ENCODE assay signal across 8 cellular contexts in genomic region chr21:42117229-42118048, GRCh38. TPM values are rescaled to one million over a fixed set of nuclear protein-coding genes. Genes with fewer than 3 reads are reported as not detected.
DNase-seq lines count a peak whose midpoint lies in the region; ATAC-seq and TF ChIP-seq lines count a peak whose summit lies in the region.

No MANE protein-coding gene starts in this region.

- WGBS in ovary, 3 donors: 28 to 31% (median 30%) methylated on average over 18 of the region's 18 CpGs

- H3K4me3 Mint-ChIP-seq in activated T-helper 2 cell treated with anti-CD3 and anti-CD28 coated beads, Interferon-gamma antibody, Interleukin-2, Interleukin-4, amounts not matched to agents 10 μg/mL and 5 μg/mL and 100 μg/mL, durations not matched to agents 14 hours and 24 hours and 36 hours (ENCODE audit: low read depth): no peak overlapping the region

- H3K27me3 ChIP-seq in RWPE2 (ENCODE audit: insufficient read depth, poor library complexity, severe bottlenecking) (peaks cover 21% of the 10 kb centered on the region), foreskin keratinocyte (peaks cover 41% of the 10 kb centered on the region), ovary (no peaks in the 10 kb centered on the region), tibial artery (peaks cover 0 to 49% of the 10 kb centered on the region in 2 donors)

- no peaks in the 10 kb centered on the region for H3K4me1 ChIP-seq in RWPE2 (ENCODE audit: insufficient read depth, poor library complexity, severe bottlenecking)
- H3K4me1 ChIP-seq in foreskin keratinocyte: no peaks in the 10 kb centered on the region
- no peaks in the 10 kb centered on the region for H3K4me1 ChIP-seq in ovary (ENCODE audit: insufficient read depth)
- peaks cover 0 to 20% (median 4%) of the 10 kb centered on the region in 4 donors for H3K4me1 ChIP-seq in tibial artery

- no peak for TF ChIP-seq POLR2A in ovary (IDR thresholded peaks at IDR 0.05)

- H3K9me3 Mint-ChIP-seq in activated T-helper 2 cell treated with anti-CD3 and anti-CD28 coated beads, Interferon-gamma antibody, Interleukin-2, Interleukin-4, amounts not matched to agents 10 μg/mL and 5 μg/mL and 100 μg/mL, durations not matched to agents 14 hours and 24 hours and 36 hours: no peaks in the 10 kb centered on the region

- ATAC-seq in RWPE2 (ENCODE audit: low read depth): peak; percentile 65
- peak; percentile 69 for ATAC-seq in foreskin keratinocyte

- peak; percentile 65 for DNase-seq in SIG-M5 treated with dmso at 0.1 percent for 504 hours (lab: John Stamatoyannopoulos, UW; ENCODE audit: unreplicated experiment)
- DNase-seq in SIG-M5 (lab: John Stamatoyannopoulos, UW): no peak
- peak; percentile 31 for DNase-seq in LNCaP clone FGC (ENCODE audit: low read depth)
- no peak for DNase-seq in RWPE2 (ENCODE audit: low spot score)
- peak; percentile 60 for DNase-seq in activated T-helper 2 cell treated with anti-CD3 and anti-CD28 coated beads, Interferon-gamma antibody, Interleukin-2, Interleukin-4, amounts not matched to agents 10 μg/mL and 5 μg/mL and 100 μg/mL, durations not matched to agents 14 hours and 24 hours and 36 hours (ENCODE audit: low spot score)
- DNase-seq in foreskin keratinocyte: peak; percentile 39 to 69
- peak; percentile 58 to 82 (median 77) for DNase-seq in ovary
- DNase-seq in tibial artery: peak; percentile 72 to 86

- intact Hi-C loops in activated T-helper 2 cell treated with anti-CD3 and anti-CD28 coated beads, Interferon-gamma antibody, Interleukin-2, Interleukin-4, amounts not matched to agents 10 μg/mL and 5 μg/mL and 100 μg/mL, durations not matched to agents 14 hours and 24 hours and 36 hours (cut with micrococcal nuclease): loop anchor here (1.0 to 5.0 kb wide), 3 partner anchors 240 to 505 kb away; partner anchors contain the start of gene PRDM15
- intact Hi-C loops in ovary (cut with DNase I): loop anchor here (1.0 to 10.0 kb wide), 4 partner anchors 183 to 493 kb away; no protein-coding TSS in a partner anchor
- intact Hi-C loops in tibial artery (cut with DNase I; ENCODE audit: low total_unique reads): loop anchor here (5.0 kb wide), 2 partner anchors 110 to 300 kb away; no protein-coding TSS in a partner anchor

- H3K27ac ChIP-seq in RWPE2 (ENCODE audit: poor library complexity, severe bottlenecking): no peak overlapping the region
- peak overlapping the region; percentile 51 for H3K27ac ChIP-seq in foreskin keratinocyte
- no peak overlapping the region for H3K27ac ChIP-seq in ovary
- no peak overlapping the region for H3K27ac ChIP-seq in tibial artery

- no peaks in the 10 kb centered on the region for H3K9me3 ChIP-seq in RWPE2 (ENCODE audit: severe bottlenecking)
- H3K9me3 ChIP-seq in ovary: no peaks in the 10 kb centered on the region
- no peaks in the 10 kb centered on the region for H3K9me3 ChIP-seq in tibial artery

- H3K4me1 Mint-ChIP-seq in activated T-helper 2 cell treated with anti-CD3 and anti-CD28 coated beads, Interferon-gamma antibody, Interleukin-2, Interleukin-4, amounts not matched to agents 10 μg/mL and 5 μg/mL and 100 μg/mL, durations not matched to agents 14 hours and 24 hours and 36 hours (ENCODE audit: low read depth): peaks cover 29% of the 10 kb centered on the region

- H3K27me3 Mint-ChIP-seq in activated T-helper 2 cell treated with anti-CD3 and anti-CD28 coated beads, Interferon-gamma antibody, Interleukin-2, Interleukin-4, amounts not matched to agents 10 μg/mL and 5 μg/mL and 100 μg/mL, durations not matched to agents 14 hours and 24 hours and 36 hours (ENCODE audit: low read depth): peaks cover 42% of the 10 kb centered on the region

- H3K36me3 ChIP-seq in RWPE2 (ENCODE audit: low read depth): no peaks in the 10 kb centered on the region
- H3K36me3 ChIP-seq in ovary: no peaks in the 10 kb centered on the region
- no peaks in the 10 kb centered on the region for H3K36me3 ChIP-seq in tibial artery

- no peaks in the 10 kb centered on the region for H3K36me3 Mint-ChIP-seq in activated T-helper 2 cell treated with anti-CD3 and anti-CD28 coated beads, Interferon-gamma antibody, Interleukin-2, Interleukin-4, amounts not matched to agents 10 μg/mL and 5 μg/mL and 100 μg/mL, durations not matched to agents 14 hours and 24 hours and 36 hours (ENCODE audit: low read depth)

- H3K27ac Mint-ChIP-seq in activated T-helper 2 cell treated with anti-CD3 and anti-CD28 coated beads, Interferon-gamma antibody, Interleukin-2, Interleukin-4, amounts not matched to agents 10 μg/mL and 5 μg/mL and 100 μg/mL, durations not matched to agents 14 hours and 24 hours and 36 hours: peak overlapping the region; percentile 24

- TF ChIP-seq CTCF in LNCaP clone FGC (IDR thresholded peaks at IDR 0.05; ENCODE audit: control insufficient read depth, extremely low read depth, insufficient read depth) (peak; percentile 88), RWPE2 (IDR thresholded peaks at IDR 0.05; ENCODE audit: poor library complexity, severe bottlenecking) (peak; percentile 92), foreskin keratinocyte (conservative IDR thresholded peaks at IDR 0.05) (peak; percentile 96), ovary (IDR thresholded peaks at IDR 0.05) (peak; percentile 88 to 89 (median 89)), tibial artery (IDR thresholded peaks at IDR 0.05) (peak; percentile 93 to 94)

- TF ChIP-seq EP300 in ovary (IDR thresholded peaks at IDR 0.05): no peak

- no peak overlapping the region for H3K4me3 ChIP-seq in LNCaP clone FGC (ENCODE audit: low read depth, low read length)
- no peak overlapping the region for H3K4me3 ChIP-seq in RWPE2 (ENCODE audit: severe bottlenecking)
- no peak overlapping the region for H3K4me3 ChIP-seq in ovary
- H3K4me3 ChIP-seq in tibial artery: no peak overlapping the region

RNA-seq across cellular contexts. Expression of gene UMODL1, which starts 46.3 kb away (rescaled TPM):
- total RNA-seq in activated T-helper 2 cell treated with anti-CD3 and anti-CD28 coated beads, Interferon-gamma antibody, Interleukin-2, Interleukin-4, amounts not matched to agents 10 μg/mL and 5 μg/mL and 100 μg/mL, durations not matched to agents 14 hours and 24 hours and 36 hours: not detected in 2 replicates
- total RNA-seq in foreskin keratinocyte: not detected in 2 replicates
- polyA plus RNA-seq in foreskin keratinocyte: not detected in 2 replicates
- total RNA-seq in ovary: 1 to 10 TPM in 1 of 7 donors, under 1 TPM in 2, not detected in 4; 0.22 to 2.2 (median 0.26) TPM
- polyA plus RNA-seq in ovary: under 1 TPM in 1 of 2 donors, not detected in 1; 0.01 TPM

Comparison
In these comparisons a context has a peak if more than half of its experiments do, and no peak if none do; other contexts are left out.
1. DNase-seq: peak in SIG-M5 treated with dmso at 0.1 percent for 504 hours (single experiment), LNCaP clone FGC (single experiment), activated T-helper 2 cell treated with anti-CD3 and anti-CD28 coated beads, Interferon-gamma antibody, Interleukin-2, Interleukin-4, amounts not matched to agents 10 μg/mL and 5 μg/mL and 100 μg/mL, durations not matched to agents 14 hours and 24 hours and 36 hours (single experiment), foreskin keratinocyte (2 of 2), ovary (5 of 5) and tibial artery (2 of 2); none in SIG-M5 (single experiment) and RWPE2 (single experiment).
2. Peak in every context shown above with its lines, with median percentiles within 50 percentile points of each other: CTCF ChIP-seq.